In the genomic region with DNA sequence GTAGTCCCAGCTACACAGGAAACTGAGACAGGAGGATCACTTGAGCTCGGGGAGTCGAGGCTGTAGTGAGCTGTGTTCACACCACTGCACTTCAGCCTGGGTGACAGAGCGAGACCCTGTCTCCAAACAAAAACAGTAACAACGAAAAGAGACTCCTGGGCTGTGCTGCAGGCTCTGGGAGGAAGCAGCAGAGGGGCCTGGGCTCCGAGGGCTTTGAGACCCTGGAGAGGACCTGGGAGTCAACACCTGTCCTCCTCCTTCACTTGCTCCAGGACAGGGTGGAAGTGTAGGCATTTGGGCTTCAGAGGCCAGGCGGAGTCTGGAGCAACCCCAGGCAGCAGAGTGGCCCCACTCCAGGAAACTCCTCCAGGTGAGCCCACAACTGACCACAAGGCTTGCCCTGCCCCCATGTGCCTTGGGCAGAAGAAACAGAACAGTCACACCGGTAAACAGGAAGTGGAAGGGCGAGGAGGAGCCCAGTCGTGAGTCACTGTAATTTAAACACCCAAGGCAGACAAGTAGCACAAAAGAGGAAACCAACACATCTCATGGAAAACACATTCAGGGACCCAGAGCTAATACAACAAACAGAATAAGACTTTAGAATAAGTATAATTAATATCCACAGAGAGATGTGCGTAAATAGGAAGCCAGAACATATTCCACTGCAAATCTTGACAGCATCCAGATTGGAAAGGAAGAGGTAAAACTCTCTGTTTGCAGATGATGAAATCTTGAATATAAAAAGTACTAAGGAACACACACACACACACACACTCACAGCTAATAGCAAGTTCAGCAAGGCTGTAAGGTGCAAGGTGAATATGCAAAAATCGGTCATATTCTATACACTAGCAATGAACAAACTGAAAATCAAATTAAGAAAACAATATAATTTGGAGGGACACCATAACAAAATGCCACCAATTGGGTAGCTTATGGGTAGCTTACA, we compare ENCODE assay signal across 9 cellular contexts. TPM values are rescaled to one million over a fixed set of nuclear protein-coding genes. Genes with fewer than 3 reads are reported as not detected.
DNase-seq lines count a peak whose midpoint lies in the region; ATAC-seq and TF ChIP-seq lines count a peak whose summit lies in the region.
"Had no signal": no experiment of that assay in that cellular context is flagged by ENCODE, and none has a peak within 500 bp of the region (broad histone marks: within the 10 kb centered on the region; RNA-seq: fewer than 3 reads in every experiment).

No MANE protein-coding gene starts in this region.

- no peaks in the 10 kb centered on the region for H3K4me1 ChIP-seq in Caco-2
- H3K4me1 ChIP-seq: psoas muscle had no signal

- no TSS peak for BruUV-seq in Caco-2 (replicated peaks; lab: Mats Ljungman, UMichigan)

- CTCF ChIA-PET in Caco-2 (lab: Charles Lee), result interaction anchor here (1.1 kb wide), 1 partner anchor 21 kb away, joined by 4 read pairs; no protein-coding TSS in a partner anchor

- peak; percentile 72 for ATAC-seq in HG03354 (IDR thresholded peaks at IDR 0.05; ENCODE audit: poor library complexity, severe bottlenecking, unreplicated experiment)
- ATAC-seq in T-helper 17 cell, result peak; percentile 86

- DNase-seq in activated gamma-delta T cell treated with Interleukin-2 at 50 U/mL for 16 hours, result peak; percentile 74
- no peak for DNase-seq in activated gamma-delta T cell (lab: John Stamatoyannopoulos, UW)
- no peak for DNase-seq in T-helper 17 cell
- peak; percentile 13 for DNase-seq in choroid plexus epithelial cell (ENCODE audit: low read depth)
- DNase-seq in stimulated activated CD8-positive, alpha-beta memory T cell treated with anti-CD3 and anti-CD28 coated beads, Interleukin-7, amount 100 ng/mL, for 1 hour (ENCODE audit: low read depth in 2 of 2), result peak; percentile 23 to 24
- no peak for DNase-seq in Caco-2
- DNase-seq in NCI-H2227 treated with DMSO at 0.1 percent for 48 hours (lab: John Stamatoyannopoulos, UW), result no peak
- DNase-seq: psoas muscle had no signal

- H3K9me3 ChIP-seq in T-helper 17 cell (ENCODE audit: control insufficient read depth, low read length, poor library complexity, severe bottlenecking), result no peaks in the 10 kb centered on the region
- H3K9me3 ChIP-seq in Caco-2, result no peaks in the 10 kb centered on the region
- H3K9me3 ChIP-seq: psoas muscle had no signal

- peaks cover 2% of the 10 kb centered on the region for H3K36me3 Mint-ChIP-seq in T-helper 17 cell (ENCODE audit: low read depth)
- H3K36me3 Mint-ChIP-seq in Caco-2 (ENCODE audit: insufficient read depth, unreplicated experiment), result no peaks in the 10 kb centered on the region

- intact Hi-C loops in Caco-2 (cut with micrococcal nuclease; ENCODE audit: unreplicated experiment), result no loop called here

- H3K27me3 Mint-ChIP-seq in T-helper 17 cell, result no peaks in the 10 kb centered on the region
- peaks cover 8% of the 10 kb centered on the region for H3K27me3 Mint-ChIP-seq in Caco-2 (ENCODE audit: insufficient read depth, unreplicated experiment)

- no peaks in the 10 kb centered on the region for H3K36me3 ChIP-seq in Caco-2 (ENCODE audit: control insufficient read depth, insufficient read depth, low read length)

- H3K4me3 ChIP-seq in choroid plexus epithelial cell (ENCODE audit: low read depth, low read length), result no peak overlapping the region
- H3K4me3 ChIP-seq in Caco-2 (ENCODE audit: low read depth, low read length), result no peak overlapping the region
- H3K4me3 ChIP-seq: psoas muscle had no signal

- H3K27ac Mint-ChIP-seq in T-helper 17 cell (peak overlapping the region; percentile 94), Caco-2 (ENCODE audit: unreplicated experiment) (no peak overlapping the region)

- POLR2A ChIA-PET in Caco-2 (lab: Charles Lee), result no interaction called here

- H3K4me3 Mint-ChIP-seq in T-helper 17 cell, result peak overlapping the region; percentile 91
- no peak overlapping the region for H3K4me3 Mint-ChIP-seq in Caco-2 (ENCODE audit: unreplicated experiment)

- H3K4me1 Mint-ChIP-seq in T-helper 17 cell, result peaks cover 28% of the 10 kb centered on the region
- H3K4me1 Mint-ChIP-seq in Caco-2 (ENCODE audit: low read depth, unreplicated experiment), result peaks cover 7% of the 10 kb centered on the region

- no peak for TF ChIP-seq CTCF in choroid plexus epithelial cell (conservative IDR thresholded peaks at IDR 0.05; ENCODE audit: low read depth, low read length)
- TF ChIP-seq CTCF in Caco-2 (IDR thresholded peaks at IDR 0.05; ENCODE audit: insufficient read depth in 1 of 2, low read depth in 1 of 2, low read length in 1 of 2, severe bottlenecking in 1 of 2, unreplicated experiment in 1 of 2), result no peak

- no peaks in the 10 kb centered on the region for H3K27me3 ChIP-seq in Caco-2 (replicated peaks; ENCODE audit: control insufficient read depth, insufficient read depth, low read length)

- H3K9me3 Mint-ChIP-seq in Caco-2 (ENCODE audit: unreplicated experiment), result no peaks in the 10 kb centered on the region

RNA-seq across cellular contexts. Expression of gene RASGEF1A, which starts 20.5 kb away (rescaled TPM):
- total RNA-seq in T-helper 17 cell (1 to 10 TPM; 3.1 to 3.4 TPM), Caco-2 (2022) (0.57 and 0.65 TPM in 2 replicates)

Comparison
In these comparisons a context has a peak if more than half of its experiments do, and no peak if none do; other contexts are left out.
1. DNase-seq: peak in activated gamma-delta T cell treated with Interleukin-2 at 50 U/mL for 16 hours (single experiment), choroid plexus epithelial cell (single experiment) and stimulated activated CD8-positive, alpha-beta memory T cell treated with anti-CD3 and anti-CD28 coated beads, Interleukin-7, amount 100 ng/mL, for 1 hour (2 of 2); none in activated gamma-delta T cell (single experiment), T-helper 17 cell (0 of 3), Caco-2 (0 of 2) and NCI-H2227 treated with DMSO at 0.1 percent for 48 hours (single experiment).